ENCODE assay signal across 22 cellular contexts in the genomic region with DNA sequence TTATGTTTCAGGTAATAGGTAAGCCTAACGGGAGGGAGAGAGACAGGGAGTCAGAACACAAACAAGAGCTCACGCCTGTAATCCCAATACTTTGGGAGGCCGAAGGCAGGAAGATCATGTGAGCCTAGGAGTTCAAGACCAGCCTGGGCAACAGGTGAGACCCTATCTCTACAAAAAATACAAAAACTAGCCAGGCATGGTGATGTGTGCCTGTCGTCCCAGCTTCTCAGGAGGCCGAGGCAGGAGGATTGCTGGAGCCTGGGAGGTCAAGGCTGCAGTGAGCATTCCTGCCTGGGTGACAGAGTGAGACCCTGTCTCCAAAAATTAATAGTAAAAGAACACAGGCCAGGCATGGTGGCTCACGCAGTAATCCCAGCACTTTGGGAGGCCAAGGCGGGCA. TPM values are rescaled to one million over a fixed set of nuclear protein-coding genes. Genes with fewer than 3 reads are reported as not detected.
DNase-seq lines count a peak whose midpoint lies in the region; ATAC-seq and TF ChIP-seq lines count a peak whose summit lies in the region.
"Had no signal": no experiment of that assay in that cellular context is flagged by ENCODE, and none has a peak within 500 bp of the region (broad histone marks: within the 10 kb centered on the region; RNA-seq: fewer than 3 reads in every experiment).

No MANE protein-coding gene starts in this region.

- H3K9ac ChIP-seq in smooth muscle cell (ENCODE audit: low read depth) = no peak overlapping the region

- no peak for TF ChIP-seq CTCF in GM23338 (conservative IDR thresholded peaks at IDR 0.05; ENCODE audit: low read depth in 2 of 2)
- TF ChIP-seq CTCF in brain (conservative IDR thresholded peaks at IDR 0.05) = no peak
- TF ChIP-seq CTCF in nephron progenitor cell (IDR thresholded peaks at IDR 0.05) = no peak
- no peak for TF ChIP-seq CTCF in smooth muscle cell (IDR thresholded peaks at IDR 0.05; ENCODE audit: borderline replicate concordance, insufficient read depth, poor library complexity, severe bottlenecking)
- no peak for TF ChIP-seq CTCF in GM10248 (IDR thresholded peaks at IDR 0.05; ENCODE audit: control extremely low read depth, extremely low read depth, low read depth, missing control alignments)

- H3K79me2 ChIP-seq in GM23338 (replicated peaks; ENCODE audit: insufficient read depth) (peaks cover 100% of the 10 kb centered on the region), smooth muscle cell (ENCODE audit: low read depth) (peaks cover 100% of the 10 kb centered on the region)

- H4K20me1 ChIP-seq in GM23338 (replicated peaks; ENCODE audit: insufficient read depth) = peaks cover 90% of the 10 kb centered on the region
- H4K20me1 ChIP-seq in smooth muscle cell (ENCODE audit: low read depth) = peaks cover 100% of the 10 kb centered on the region

- no peaks in the 10 kb centered on the region for H3K9me3 ChIP-seq in smooth muscle cell (replicated peaks; ENCODE audit: low read depth)
- H3K9me3 ChIP-seq: A549, BE2C, body of pancreas, esophagus squamous epithelium, gastroesophageal sphincter, Peyer's patch, upper lobe of left lung had no signal

- ATAC-seq in GM23338 = no peak
- ATAC-seq: A549, body of pancreas, gastroesophageal sphincter, right cardiac atrium had no signal

- peak overlapping the region; percentile 74 for H3K27ac Mint-ChIP-seq in activated T-cell treated with anti-CD3 and anti-CD28 coated beads, Interleukin-2, amount 50 U/mL, for 24 hours
- peak overlapping the region; percentile 27; the same call in 1 of the 2 replicates for H3K27ac Mint-ChIP-seq in GM23338
- H3K27ac Mint-ChIP-seq in brain = peak overlapping the region in 3 of 5 experiments; percentile 13 to 48 (median 17)
- peak overlapping the region; percentile 66 for H3K27ac Mint-ChIP-seq in nephron progenitor cell
- H3K27ac Mint-ChIP-seq: T-helper 1 cell treated with Interleukin-12 subunit alpha and Interleukin-12 subunit beta and Interleukin-4 antibody, amounts not matched to agents 30 μg/mL and 1 μg/mL, for 36 hours had no signal

- H3K4me2 ChIP-seq in GM23338 (no peak overlapping the region), smooth muscle cell (no peak overlapping the region)
- H3K4me2 ChIP-seq: A549 had no signal

- H3K4me1 Mint-ChIP-seq in activated T-cell treated with anti-CD3 and anti-CD28 coated beads, Interleukin-2, amount 50 U/mL, for 24 hours (ENCODE audit: low read depth) = peaks cover 73% of the 10 kb centered on the region
- H3K4me1 Mint-ChIP-seq in GM23338 (peaks cover 44% of the 10 kb centered on the region), brain (peaks cover 74% of the 10 kb centered on the region), nephron progenitor cell (peaks cover 32% of the 10 kb centered on the region)

- no peaks in the 10 kb centered on the region for H3K27me3 Mint-ChIP-seq in activated T-cell treated with anti-CD3 and anti-CD28 coated beads, Interleukin-2, amount 50 U/mL, for 24 hours
- peaks cover 8% of the 10 kb centered on the region for H3K27me3 Mint-ChIP-seq in GM23338 (ENCODE audit: insufficient read depth, low read depth, poor library complexity)
- no peaks in the 10 kb centered on the region for H3K27me3 Mint-ChIP-seq in brain
- peaks cover 2% of the 10 kb centered on the region for H3K27me3 Mint-ChIP-seq in nephron progenitor cell (ENCODE audit: low read depth, poor library complexity)

- H3K4me3 Mint-ChIP-seq in activated T-cell treated with anti-CD3 and anti-CD28 coated beads, Interleukin-2, amount 50 U/mL, for 24 hours = no peak overlapping the region
- H3K4me3 Mint-ChIP-seq in GM23338 (no peak overlapping the region), brain (no peak overlapping the region), nephron progenitor cell (no peak overlapping the region)
- H3K4me3 Mint-ChIP-seq: T-helper 1 cell treated with Interleukin-12 subunit alpha and Interleukin-12 subunit beta and Interleukin-4 antibody, amounts not matched to agents 30 μg/mL and 1 μg/mL, for 36 hours had no signal

- 95% methylated on average over 7 of the region's 7 CpGs for WGBS in smooth muscle cell (ENCODE audit: low lambda C conversion rate)

- DNase-seq in activated T-cell treated with anti-CD3 and anti-CD28 coated beads, Interleukin-2, amount 50 U/mL, for 24 hours = peak; percentile 12
- DNase-seq in activated T-cell treated with anti-CD3 and anti-CD28 coated beads, Interleukin-2, amount 50 U/mL, for 1 hour = no peak
- DNase-seq in GM23338 (ENCODE audit: low spot score) (no peak), nephron progenitor cell (no peak), smooth muscle cell (lab: John Stamatoyannopoulos, UW; ENCODE audit: unreplicated experiment) (no peak), substantia nigra (lab: John Stamatoyannopoulos, UW) (no peak), GM10248 (ENCODE audit: extremely low spot score) (no peak)
- DNase-seq: BE2C; body of pancreas; Calu3; effector memory CD4-positive, alpha-beta T cell; esophagus squamous epithelium; NCI-H1105 treated with DMSO at 0.1 percent for 48 hours; right cardiac atrium; upper lobe of left lung had no signal

- CTCF ChIA-PET in GM10248 (lab: Yijun Ruan, JAX) = interaction anchor here (1.3 to 1.7 kb wide), 2 partner anchors 11 to 143 kb away, joined by 4 to 9 read pairs; a partner anchor contains a TSS

- peaks cover 80% of the 10 kb centered on the region for H3K36me3 Mint-ChIP-seq in activated T-cell treated with anti-CD3 and anti-CD28 coated beads, Interleukin-2, amount 50 U/mL, for 24 hours (ENCODE audit: low read depth)
- H3K36me3 Mint-ChIP-seq in GM23338 (ENCODE audit: low read depth) (peaks cover 28% of the 10 kb centered on the region), brain (peaks cover 56% of the 10 kb centered on the region), nephron progenitor cell (ENCODE audit: low read depth) (peaks cover 59% of the 10 kb centered on the region)

- H3F3A ChIP-seq in GM23338 (replicated peaks; ENCODE audit: low read depth) (peaks cover 35% of the 10 kb centered on the region), smooth muscle cell (ENCODE audit: low read depth) (peaks cover 29% of the 10 kb centered on the region)

- no peaks in the 10 kb centered on the region for H3K9me2 ChIP-seq in GM23338 (ENCODE audit: insufficient read depth)

- no peaks in the 10 kb centered on the region for H3K27me3 ChIP-seq in GM23338 (ENCODE audit: insufficient read depth)
- no peaks in the 10 kb centered on the region for H3K27me3 ChIP-seq in smooth muscle cell (ENCODE audit: low read depth)
- H3K27me3 ChIP-seq: BE2C, body of pancreas, esophagus squamous epithelium, gastroesophageal sphincter, Peyer's patch, upper lobe of left lung had no signal

- H3K4me3 ChIP-seq in GM23338 (no peak overlapping the region), smooth muscle cell (no peak overlapping the region)
- H3K4me3 ChIP-seq: A549, body of pancreas, esophagus squamous epithelium, gastroesophageal sphincter, lung, Peyer's patch, upper lobe of left lung had no signal

- H3K9me3 Mint-ChIP-seq in activated T-cell treated with anti-CD3 and anti-CD28 coated beads, Interleukin-2, amount 50 U/mL, for 24 hours = no peaks in the 10 kb centered on the region
- H3K9me3 Mint-ChIP-seq in GM23338 (no peaks in the 10 kb centered on the region), brain (no peaks in the 10 kb centered on the region), nephron progenitor cell (no peaks in the 10 kb centered on the region)
- H3K9me3 Mint-ChIP-seq: T-helper 1 cell treated with Interleukin-12 subunit alpha and Interleukin-12 subunit beta and Interleukin-4 antibody, amounts not matched to agents 30 μg/mL and 1 μg/mL, for 36 hours had no signal

- H3K4me1 ChIP-seq in GM23338 (ENCODE audit: insufficient read depth) (peaks cover 54% of the 10 kb centered on the region), smooth muscle cell (ENCODE audit: low read depth) (peaks cover 7% of the 10 kb centered on the region)
- H3K4me1 ChIP-seq: BE2C had no signal

- H2AFZ ChIP-seq in GM23338 (no peak overlapping the region), smooth muscle cell (ENCODE audit: low read depth) (no peak overlapping the region)

- no peaks in the 10 kb centered on the region for H3K36me3 ChIP-seq in GM23338 (ENCODE audit: insufficient read depth)
- no peaks in the 10 kb centered on the region for H3K36me3 ChIP-seq in smooth muscle cell (ENCODE audit: low read depth)
- H3K36me3 ChIP-seq: BE2C had no signal

- POLR2A ChIA-PET in GM10248 (lab: Yijun Ruan, JAX) = no interaction called here

- H3K27ac ChIP-seq in GM23338 (ENCODE audit: low read depth) (peak overlapping the region; percentile 64), smooth muscle cell (ENCODE audit: low read depth) (no peak overlapping the region), substantia nigra (ENCODE audit: low read depth, low read length, poor library complexity, severe bottlenecking) (no peak overlapping the region)
- H3K27ac ChIP-seq: A549, body of pancreas, esophagus squamous epithelium, HL-60, Peyer's patch had no signal

TF ChIP-seq in GM23338, 12 proteins besides CTCF, POLR2A, EP300 and RAD21:
- no peak for TF ChIP-seq EZH2 (IDR thresholded peaks at IDR 0.05; ENCODE audit: low read depth, unreplicated experiment)

RNA-seq across cellular contexts. Expression of a gene that starts 27.4 kb away (rescaled TPM):
- 1,251 and 1,409 TPM in 2 replicates for total RNA-seq in GM23338 (2014; rRNA removed; shearing (Covaris generic))
- 1,271 and 1,283 TPM in 2 replicates for polyA plus RNA-seq in GM23338 (2016; fragmentation: Nextera tagmentation; extraction: Ambion mirVana)
- polyA plus RNA-seq in brain (ENCODE audit: insufficient read depth, low read depth, low replicate concordance) = 1,200 TPM
- total RNA-seq in smooth muscle cell = 586 and 662 TPM in 2 replicates
- polyA plus RNA-seq in smooth muscle cell = 383 and 429 TPM in 2 replicates

Comparison
In these comparisons a context has a peak if more than half of its experiments do, and no peak if none do; other contexts are left out.
1. H3K27ac Mint-ChIP-seq: peak in every context shown above with its lines; median percentile 74 in activated T-cell treated with anti-CD3 and anti-CD28 coated beads, Interleukin-2, amount 50 U/mL, for 24 hours; 66 in nephron progenitor cell; 27 in GM23338; 17 in brain.